ENCODE assay signal across 24 cellular contexts in genomic region chr3:116848402-116848801, GRCh38.
"Had no signal": no experiment of that assay in that cellular context is flagged by ENCODE, and none has a peak within 500 bp of the region (broad histone marks: within the 10 kb centered on the region; RNA-seq: fewer than 3 reads in every experiment).

No MANE protein-coding gene starts in this region.

- FAIRE-seq: K562, RCC 7860 had no signal

- H3K4me1 Mint-ChIP-seq: IgD-negative memory B cell had no signal

- DNase-seq: Kasumi-1, MM.1S, NCI-H1105, NCI-H1417, NCI-H1436 treated with DMSO at 0.1 percent for 48 hours, NCI-H1694, NCI-H187 treated with DMSO at 0.1 percent for 48 hours, NCI-H2081, NCI-H2107, NCI-H226, NCI-H446, NCI-H510A, NCI-H524 treated with DMSO at 0.1 percent for 48 hours, NCI-H69, NCI-H774, Right ventricle myocardium superior, RPMI8226, SIG-M5, T-helper 1 cell had no signal

- H3K27ac Mint-ChIP-seq: IgD-negative memory B cell had no signal

- H3K4me2 ChIP-seq: KMS-11 had no signal

- H3K9ac ChIP-seq: KMS-11 had no signal

- H3K36me3 Mint-ChIP-seq: IgD-negative memory B cell had no signal

- ATAC-seq: K562, SK-N-SH treated with all-trans-retinoic acid at 6 μM for 48 hours had no signal

- H3K27ac ChIP-seq: KMS-11 had no signal

- H3K4me3 Mint-ChIP-seq: IgD-negative memory B cell had no signal

- H3K4me3 ChIP-seq: K562 had no signal
